Comparison of ENCODE assay signal across 13 cellular contexts in genomic region chr1:101200513-101200912, GRCh38. TPM values are rescaled to one million over a fixed set of nuclear protein-coding genes. Genes with fewer than 3 reads are reported as not detected.
DNase-seq lines count a peak whose midpoint lies in the region; ATAC-seq and TF ChIP-seq lines count a peak whose summit lies in the region.
"Had no signal": no experiment of that assay in that cellular context is flagged by ENCODE, and none has a peak within 500 bp of the region (broad histone marks: within the 10 kb centered on the region; RNA-seq: fewer than 3 reads in every experiment).

No MANE protein-coding gene starts in this region.

- H3K4me1 Mint-ChIP-seq in activated T-cell treated with anti-CD3 and anti-CD28 coated beads, Interleukin-2, amount 50 U/mL, for 24 hours (ENCODE audit: low read depth): peaks cover 43% of the 10 kb centered on the region
- peaks cover 37% of the 10 kb centered on the region for H3K4me1 Mint-ChIP-seq in stimulated activated effector memory CD8-positive, alpha-beta T cell treated with anti-CD3 and anti-CD28 coated beads, Interleukin-12 subunit alpha, Interleukin-12 subunit beta, amount 100 ng/mL, for 72 hours

- ATAC-seq in stimulated activated effector memory CD8-positive, alpha-beta T cell treated with anti-CD3 and anti-CD28 coated beads, Interleukin-12 subunit alpha, Interleukin-12 subunit beta, amount 100 ng/mL, for 72 hours: no peak
- ATAC-seq: left lung had no signal

- DNase-seq in activated T-cell treated with anti-CD3 and anti-CD28 coated beads, Interleukin-2, amount 50 U/mL, for 24 hours: no peak
- DNase-seq in activated T-cell treated with anti-CD3 and anti-CD28 coated beads for 4 hours (no peak), SJCRH30 (peak; percentile 37 to 59), fibroblast of gingiva (ENCODE audit: low read depth) (peak; percentile 74), coronary artery (ENCODE audit: low spot score) (no peak), HuH-7 (ENCODE audit: low spot score) (no peak), KG1 (lab: John Stamatoyannopoulos, UW) (no peak)
- no peak for DNase-seq in stimulated activated effector memory CD8-positive, alpha-beta T cell treated with anti-CD3 and anti-CD28 coated beads, Interleukin-12 subunit alpha, Interleukin-12 subunit beta, amount 100 ng/mL, for 72 hours (ENCODE audit: low spot score in 2 of 2)
- DNase-seq: left lung; NCI-H2029 treated with DMSO at 0.1 percent for 48 hours; SHP77 treated with DMSO at 0.1 percent for 48 hours; stimulated activated CD8-positive, alpha-beta memory T cell treated with anti-CD3 and anti-CD28 coated beads, Interleukin-4, amount 100 ng/mL, for 48 hours had no signal

- H3K27me3 Mint-ChIP-seq in activated T-cell treated with anti-CD3 and anti-CD28 coated beads, Interleukin-2, amount 50 U/mL, for 24 hours: no peaks in the 10 kb centered on the region

- no peaks in the 10 kb centered on the region for H3K9me3 ChIP-seq in SJCRH30 (replicated peaks)
- H3K9me3 ChIP-seq: BLaER1 treated with 17β-estradiol and CSF1 and Interleukin-3, amounts not matched to agents 10 nM and 100 nM; left lung had no signal

- H3K36me3 Mint-ChIP-seq in activated T-cell treated with anti-CD3 and anti-CD28 coated beads, Interleukin-2, amount 50 U/mL, for 24 hours (ENCODE audit: low read depth): no peaks in the 10 kb centered on the region
- peaks cover 6% of the 10 kb centered on the region for H3K36me3 Mint-ChIP-seq in stimulated activated effector memory CD8-positive, alpha-beta T cell treated with anti-CD3 and anti-CD28 coated beads, Interleukin-12 subunit alpha, Interleukin-12 subunit beta, amount 100 ng/mL, for 72 hours

- no peaks in the 10 kb centered on the region for H3K36me3 ChIP-seq in SJCRH30
- H3K36me3 ChIP-seq: BLaER1 treated with 17β-estradiol and CSF1 and Interleukin-3, amounts not matched to agents 10 nM and 100 nM; left lung had no signal

- no peaks in the 10 kb centered on the region for H3K27me3 ChIP-seq in SJCRH30
- H3K27me3 ChIP-seq: BLaER1 treated with 17β-estradiol and CSF1 and Interleukin-3, amounts not matched to agents 10 nM and 100 nM; left lung had no signal

- no peaks in the 10 kb centered on the region for H3K9me3 Mint-ChIP-seq in activated T-cell treated with anti-CD3 and anti-CD28 coated beads, Interleukin-2, amount 50 U/mL, for 24 hours
- H3K9me3 Mint-ChIP-seq in stimulated activated effector memory CD8-positive, alpha-beta T cell treated with anti-CD3 and anti-CD28 coated beads, Interleukin-12 subunit alpha, Interleukin-12 subunit beta, amount 100 ng/mL, for 72 hours: peaks cover 4% of the 10 kb centered on the region

- H3K27ac ChIP-seq in SJCRH30 (no peak overlapping the region), coronary artery (no peak overlapping the region)
- H3K27ac ChIP-seq: left lung had no signal

- H3K4me3 ChIP-seq in SJCRH30: no peak overlapping the region
- no peak overlapping the region for H3K4me3 ChIP-seq in coronary artery
- H3K4me3 ChIP-seq: BLaER1 treated with 17β-estradiol and CSF1 and Interleukin-3, amounts not matched to agents 10 nM and 100 nM; left lung had no signal

- no peak overlapping the region for H3K4me3 Mint-ChIP-seq in activated T-cell treated with anti-CD3 and anti-CD28 coated beads, Interleukin-2, amount 50 U/mL, for 24 hours
- peak overlapping the region; percentile 37 for H3K4me3 Mint-ChIP-seq in stimulated activated effector memory CD8-positive, alpha-beta T cell treated with anti-CD3 and anti-CD28 coated beads, Interleukin-12 subunit alpha, Interleukin-12 subunit beta, amount 100 ng/mL, for 72 hours

- no peak for TF ChIP-seq CTCF in coronary artery (IDR thresholded peaks at IDR 0.05)

- peaks cover 4% of the 10 kb centered on the region; the same call in 1 of the 2 replicates for H3K4me1 ChIP-seq in SJCRH30
- H3K4me1 ChIP-seq: left lung had no signal

- peak overlapping the region; percentile 92 for H3K27ac Mint-ChIP-seq in activated T-cell treated with anti-CD3 and anti-CD28 coated beads, Interleukin-2, amount 50 U/mL, for 24 hours
- H3K27ac Mint-ChIP-seq in stimulated activated effector memory CD8-positive, alpha-beta T cell treated with anti-CD3 and anti-CD28 coated beads, Interleukin-12 subunit alpha, Interleukin-12 subunit beta, amount 100 ng/mL, for 72 hours: peak overlapping the region; percentile 93

RNA-seq across cellular contexts. Expression of gene S1PR1, which starts 36.3 kb away (rescaled TPM):
- 21.6 and 22.4 TPM in 2 replicates for total RNA-seq in SJCRH30 (2014; rRNA removed; shearing (Covaris generic))

Comparison
In these comparisons a context has a peak if more than half of its experiments do, and no peak if none do; other contexts are left out.
1. DNase-seq: peak in SJCRH30 (2 of 2) and fibroblast of gingiva (single experiment); none in activated T-cell treated with anti-CD3 and anti-CD28 coated beads, Interleukin-2, amount 50 U/mL, for 24 hours (single experiment), activated T-cell treated with anti-CD3 and anti-CD28 coated beads for 4 hours (single experiment), stimulated activated effector memory CD8-positive, alpha-beta T cell treated with anti-CD3 and anti-CD28 coated beads, Interleukin-12 subunit alpha, Interleukin-12 subunit beta, amount 100 ng/mL, for 72 hours (0 of 2), coronary artery (single experiment), HuH-7 (single experiment) and KG1 (single experiment).